Comparison of ENCODE assay signal across 18 cellular contexts in the genomic region with DNA sequence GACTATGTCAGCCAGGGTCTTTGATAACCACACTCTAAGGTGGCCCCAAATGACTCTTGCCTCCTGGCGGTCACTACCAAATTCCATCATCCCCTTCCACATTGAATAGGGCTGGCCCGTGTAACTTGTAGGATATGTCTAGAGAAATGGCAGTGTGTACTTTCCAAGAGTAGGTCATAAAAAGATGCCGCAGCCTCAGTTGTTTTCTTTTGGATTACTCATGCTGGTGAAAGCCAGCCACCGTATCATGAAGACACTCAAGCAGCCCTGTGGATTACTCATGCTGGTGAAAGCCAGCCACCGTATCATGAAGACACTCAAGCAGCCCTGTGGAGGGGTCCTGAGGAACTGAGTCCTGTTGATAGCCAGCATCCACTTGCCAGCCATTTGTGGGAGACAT.
"Had no signal": no experiment of that assay in that cellular context is flagged by ENCODE, and none has a peak within 500 bp of the region (broad histone marks: within the 10 kb centered on the region; RNA-seq: fewer than 3 reads in every experiment).

No MANE protein-coding gene starts in this region.

- H3K9me3 ChIP-seq: heart left ventricle, mucosa of descending colon, pancreas, sigmoid colon, tibial artery, uterus had no signal

- H3K27ac ChIP-seq: heart left ventricle, left lung, pancreas, sigmoid colon, tibial artery, uterus had no signal

- DNase-seq: activated CD4-positive, alpha-beta T cell treated with anti-CD3 and anti-CD28 coated beads, Interleukin-2, amount 10 ng/mL, durations not matched to agents 24 days and 14 days; activated CD4-positive, CD25-positive, alpha-beta regulatory T cell; activated CD8-positive, alpha-beta memory T cell treated with anti-CD3 and anti-CD28 coated beads, Interleukin-2, amount 50 U/mL, for 48 hours; activated gamma-delta T cell; activated T-cell treated with anti-CD3 and anti-CD28 coated beads, Interleukin-2, amount 50 U/mL, for 72 hours; amygdala; effector memory CD4-positive, alpha-beta T cell; heart left ventricle; left lung; mucosa of descending colon; naive thymus-derived CD4-positive, alpha-beta T cell; pancreas; sigmoid colon; stimulated activated CD4-positive, alpha-beta T cell treated with anti-CD3 and anti-CD28 coated beads, Interleukin-2, amount 100 ng/mL, for 48 hours; stimulated activated naive B cell treated with anti-CD40 and anti-IgM and Interleukin-4, amounts not matched to agents 10 μg/mL and 1 μg/mL and 100 μg/mL, for 72 hours; T-helper 1 cell; tibial artery; uterus had no signal

- H3K27me3 ChIP-seq: heart left ventricle, left lung, pancreas, sigmoid colon, tibial artery, uterus had no signal

- H3K4me3 ChIP-seq: heart left ventricle, left lung, mucosa of descending colon, pancreas, sigmoid colon, tibial artery, uterus had no signal

- H3K4me1 ChIP-seq: heart left ventricle, pancreas, sigmoid colon, tibial artery, uterus had no signal

- H3K36me3 ChIP-seq: heart left ventricle, left lung, pancreas, sigmoid colon, tibial artery, uterus had no signal
